ENCODE assay signal across 21 cellular contexts in genomic region chr1:6590046-6590445, GRCh38. TPM values are rescaled to one million over a fixed set of nuclear protein-coding genes. Genes with fewer than 3 reads are reported as not detected.
DNase-seq lines count a peak whose midpoint lies in the region; ATAC-seq and TF ChIP-seq lines count a peak whose summit lies in the region.
"Had no signal": no experiment of that assay in that cellular context is flagged by ENCODE, and none has a peak within 500 bp of the region (broad histone marks: within the 10 kb centered on the region; RNA-seq: fewer than 3 reads in every experiment).

No MANE protein-coding gene starts in this region.

- H3K9me3 ChIP-seq in CD8-positive, alpha-beta T cell (ENCODE audit: low read length) = no peaks in the 10 kb centered on the region
- H3K9me3 ChIP-seq in transverse colon = no peaks in the 10 kb centered on the region
- H3K9me3 ChIP-seq: Caco-2, heart right ventricle, left lung, upper lobe of left lung had no signal

- POLR2A ChIA-PET in CD8-positive, alpha-beta T cell (lab: Charles Lee) = interaction anchor here (1.2 to 1.7 kb wide), 2 partner anchors 10 to 12 kb away, joined by 5 read pairs; partner anchors contain the start of gene ZBTB48
- POLR2A ChIA-PET in RWPE1 (lab: Yijun Ruan, JAX; ENCODE audit: low non-redundant PET) = interaction anchor here (0.7 to 1.1 kb wide), 2 partner anchors 9 kb away, joined by 3 to 4 read pairs; no protein-coding TSS in a partner anchor

- DNase-seq in CD8-positive, alpha-beta T cell = peak in 1 of 7 experiments; percentile 43
- DNase-seq in RWPE1 (ENCODE audit: low spot score) (no peak), neural crest cell (ENCODE audit: low read depth, low spot score) (no peak), DMS 273 treated with DMSO at 0.1 percent for 48 hours (lab: John Stamatoyannopoulos, UW) (no peak), transverse colon (no peak)
- DNase-seq: activated CD4-positive, CD25-positive, alpha-beta regulatory T cell; activated T-cell treated with anti-CD3 and anti-CD28 coated beads, Interleukin-2, amount 50 U/mL, for 48 hours; Caco-2; heart right ventricle; KG1; left lung; midbrain; NCI-H1694 treated with DMSO at 0.1 percent for 48 hours; NCI-H526 treated with DMSO at 0.1 percent for 48 hours; stimulated activated CD4-positive, alpha-beta T cell treated with anti-CD3 and anti-CD28 coated beads, Interleukin-2, amount 100 ng/mL, for 48 hours; stimulated activated naive CD8-positive, alpha-beta T cell treated with anti-CD3 and anti-CD28 coated beads, Interleukin-15, amount 100 ng/mL, for 72 hours; T1000; upper lobe of left lung had no signal

- H3K36me3 ChIP-seq in CD8-positive, alpha-beta T cell (ENCODE audit: insufficient read depth, low read length) = peaks cover 47% of the 10 kb centered on the region
- peaks cover 0 to 33% (median 14%) of the 10 kb centered on the region in 4 donors for H3K36me3 ChIP-seq in transverse colon
- H3K36me3 ChIP-seq: neural progenitor cell had no signal

- H3K27ac ChIP-seq in CD8-positive, alpha-beta T cell (ENCODE audit: low read depth, low read length) = no peak overlapping the region
- H3K27ac ChIP-seq in RWPE1 (peak overlapping the region; percentile 98), transverse colon (no peak overlapping the region)
- H3K27ac ChIP-seq: left lung, neural progenitor cell had no signal

- CTCF ChIA-PET in CD8-positive, alpha-beta T cell (lab: Charles Lee) = interaction anchor here (0.9 to 1.5 kb wide), 3 partner anchors 11 to 56 kb away, joined by 3 to 5 read pairs (median 3); partner anchors contain the start of genes NOL9 and ZBTB48
- CTCF ChIA-PET in RWPE1 (lab: Yijun Ruan, JAX) = no interaction called here

- peaks cover 30% of the 10 kb centered on the region for H3K4me1 ChIP-seq in CD8-positive, alpha-beta T cell (ENCODE audit: insufficient read depth, low read length)
- peaks cover 0 to 17% (median 9%) of the 10 kb centered on the region in 4 donors for H3K4me1 ChIP-seq in transverse colon
- H3K4me1 ChIP-seq: Caco-2, neural progenitor cell had no signal

- in situ Hi-C loops in transverse colon (cut with MboI; ENCODE audit: low pct_ligation_motif_present in 1 of 4, low pct_unique_long_range_greater_than_20kb in 1 of 4, low sequenced_read_pairs in 3 of 4) = no loop called here

- intact Hi-C loops in CD8-positive, alpha-beta T cell (cut with DNase I, micrococcal nuclease) = no loop called here
- intact Hi-C loops in transverse colon (cut with DNase I; ENCODE audit: low total_unique reads) = no loop called here

- H3K9me3 Mint-ChIP-seq in CD8-positive, alpha-beta T cell = no peaks in the 10 kb centered on the region
- H3K9me3 Mint-ChIP-seq in neural crest cell = no peaks in the 10 kb centered on the region
- H3K9me3 Mint-ChIP-seq: neural progenitor cell; stimulated activated naive CD8-positive, alpha-beta T cell treated with anti-CD3 and anti-CD28 coated beads, Interleukin-15, amount 100 ng/mL, for 72 hours had no signal

- H3K27ac Mint-ChIP-seq in CD8-positive, alpha-beta T cell = peak overlapping the region; percentile 50
- H3K27ac Mint-ChIP-seq in neural crest cell (ENCODE audit: unreplicated experiment) = no peak overlapping the region
- H3K27ac Mint-ChIP-seq: neural progenitor cell had no signal

- TF ChIP-seq EP300 in transverse colon (IDR thresholded peaks at IDR 0.05; ENCODE audit: low read depth) = no peak

- no peak for TF ChIP-seq CTCF in CD8-positive, alpha-beta T cell (IDR thresholded peaks at IDR 0.05)
- no peak for TF ChIP-seq CTCF in RWPE1 (conservative IDR thresholded peaks at IDR 0.05; ENCODE audit: low read depth)
- TF ChIP-seq CTCF in neural crest cell (conservative IDR thresholded peaks at IDR 0.05) = no peak
- no peak for TF ChIP-seq CTCF in transverse colon (IDR thresholded peaks at IDR 0.05)

- H3K4me3 Mint-ChIP-seq in CD8-positive, alpha-beta T cell = no peak overlapping the region
- peak overlapping the region; percentile 31 for H3K4me3 Mint-ChIP-seq in neural crest cell
- H3K4me3 Mint-ChIP-seq: neural progenitor cell; stimulated activated naive CD8-positive, alpha-beta T cell treated with anti-CD3 and anti-CD28 coated beads, Interleukin-15, amount 100 ng/mL, for 72 hours had no signal

- ATAC-seq in CD8-positive, alpha-beta T cell = no peak
- ATAC-seq: heart right ventricle; left lung; stimulated activated naive CD8-positive, alpha-beta T cell treated with anti-CD3 and anti-CD28 coated beads, Interleukin-15, amount 100 ng/mL, for 72 hours had no signal

- 84% methylated on average over 7 of the region's 7 CpGs; no CpG with 5 or more reads in 1 of the 2 donors for WGBS in transverse colon (ENCODE audit: low coverage in 1 of 2), 2 donors

- peaks cover 59% of the 10 kb centered on the region for H3K36me3 Mint-ChIP-seq in CD8-positive, alpha-beta T cell
- H3K36me3 Mint-ChIP-seq in neural crest cell (ENCODE audit: low read depth) = peaks cover 2% of the 10 kb centered on the region

- H3K4me3 ChIP-seq in CD8-positive, alpha-beta T cell (ENCODE audit: low read depth, low read length) = no peak overlapping the region
- H3K4me3 ChIP-seq in transverse colon = no peak overlapping the region
- H3K4me3 ChIP-seq: heart right ventricle, left lung, neural progenitor cell, smooth muscle cell, upper lobe of left lung had no signal

- no peaks in the 10 kb centered on the region for H3K27me3 Mint-ChIP-seq in CD8-positive, alpha-beta T cell (ENCODE audit: low read depth)
- H3K27me3 Mint-ChIP-seq in neural crest cell (ENCODE audit: low read depth) = no peaks in the 10 kb centered on the region
- H3K27me3 Mint-ChIP-seq: stimulated activated naive CD8-positive, alpha-beta T cell treated with anti-CD3 and anti-CD28 coated beads, Interleukin-15, amount 100 ng/mL, for 72 hours had no signal

- peaks cover 34% of the 10 kb centered on the region for H3K4me1 Mint-ChIP-seq in CD8-positive, alpha-beta T cell (ENCODE audit: low read depth)
- no peaks in the 10 kb centered on the region for H3K4me1 Mint-ChIP-seq in neural crest cell
- H3K4me1 Mint-ChIP-seq: neural progenitor cell had no signal

- H3K27me3 ChIP-seq in CD8-positive, alpha-beta T cell (ENCODE audit: insufficient read depth, low read length) = no peaks in the 10 kb centered on the region
- no peaks in the 10 kb centered on the region for H3K27me3 ChIP-seq in transverse colon
- H3K27me3 ChIP-seq: heart right ventricle, left lung, neural progenitor cell, upper lobe of left lung had no signal

- no peak for TF ChIP-seq POLR2A in transverse colon (IDR thresholded peaks at IDR 0.05)

RNA-seq across cellular contexts. Expression of gene ZBTB48, which starts 10.3 kb away (rescaled TPM):
- total RNA-seq in CD8-positive, alpha-beta T cell = 10 to 100 TPM; 31.9 to 35.0 TPM
- 35.7 and 41.0 TPM in 2 replicates for total RNA-seq in neural crest cell
- 10 to 100 TPM; 18.3 to 37.7 (median 30.5) TPM for total RNA-seq in transverse colon

RNA-seq across cellular contexts. Expression of gene KLHL21, which starts 12.6 kb away (rescaled TPM):
- 10 to 100 TPM; 33.3 to 33.4 TPM for total RNA-seq in CD8-positive, alpha-beta T cell
- 18.8 and 19.0 TPM in 2 replicates for total RNA-seq in neural crest cell
- total RNA-seq in transverse colon = 10 to 100 TPM; 23.6 to 67.7 (median 36.1) TPM

RNA-seq across cellular contexts. Expression of gene PHF13, which starts 23.5 kb away (rescaled TPM):
- 1 to 10 TPM; 3.3 to 3.5 TPM for total RNA-seq in CD8-positive, alpha-beta T cell
- 32.6 and 33.5 TPM in 2 replicates for total RNA-seq in neural crest cell
- 10 to 100 TPM in 2 of 4 donors, 1 to 10 TPM in 2; 8.7 to 17.3 (median 10.3) TPM for total RNA-seq in transverse colon

RNA-seq across cellular contexts. Expression of gene THAP3, which starts 34.6 kb away (rescaled TPM):
- total RNA-seq in CD8-positive, alpha-beta T cell = 10 to 100 TPM; 13.9 to 14.4 TPM
- total RNA-seq in neural crest cell = 26.1 and 28.5 TPM in 2 replicates
- 10 to 100 TPM in 2 of 4 donors, 1 to 10 TPM in 2; 7.5 to 21.0 (median 13.2) TPM for total RNA-seq in transverse colon

RNA-seq across cellular contexts. Expression of gene TAS1R1, which starts 34.9 kb away (rescaled TPM):
- not detected for total RNA-seq in CD8-positive, alpha-beta T cell
- total RNA-seq in neural crest cell = not detected in 2 replicates
- under 1 TPM in 1 of 4 donors, not detected in 3; 0.48 TPM for total RNA-seq in transverse colon
- total RNA-seq: Caco-2, H4, heart right ventricle, left lung, smooth muscle cell had no signal
